Comparison of ENCODE assay signal across 1 cellular context in the genomic region with DNA sequence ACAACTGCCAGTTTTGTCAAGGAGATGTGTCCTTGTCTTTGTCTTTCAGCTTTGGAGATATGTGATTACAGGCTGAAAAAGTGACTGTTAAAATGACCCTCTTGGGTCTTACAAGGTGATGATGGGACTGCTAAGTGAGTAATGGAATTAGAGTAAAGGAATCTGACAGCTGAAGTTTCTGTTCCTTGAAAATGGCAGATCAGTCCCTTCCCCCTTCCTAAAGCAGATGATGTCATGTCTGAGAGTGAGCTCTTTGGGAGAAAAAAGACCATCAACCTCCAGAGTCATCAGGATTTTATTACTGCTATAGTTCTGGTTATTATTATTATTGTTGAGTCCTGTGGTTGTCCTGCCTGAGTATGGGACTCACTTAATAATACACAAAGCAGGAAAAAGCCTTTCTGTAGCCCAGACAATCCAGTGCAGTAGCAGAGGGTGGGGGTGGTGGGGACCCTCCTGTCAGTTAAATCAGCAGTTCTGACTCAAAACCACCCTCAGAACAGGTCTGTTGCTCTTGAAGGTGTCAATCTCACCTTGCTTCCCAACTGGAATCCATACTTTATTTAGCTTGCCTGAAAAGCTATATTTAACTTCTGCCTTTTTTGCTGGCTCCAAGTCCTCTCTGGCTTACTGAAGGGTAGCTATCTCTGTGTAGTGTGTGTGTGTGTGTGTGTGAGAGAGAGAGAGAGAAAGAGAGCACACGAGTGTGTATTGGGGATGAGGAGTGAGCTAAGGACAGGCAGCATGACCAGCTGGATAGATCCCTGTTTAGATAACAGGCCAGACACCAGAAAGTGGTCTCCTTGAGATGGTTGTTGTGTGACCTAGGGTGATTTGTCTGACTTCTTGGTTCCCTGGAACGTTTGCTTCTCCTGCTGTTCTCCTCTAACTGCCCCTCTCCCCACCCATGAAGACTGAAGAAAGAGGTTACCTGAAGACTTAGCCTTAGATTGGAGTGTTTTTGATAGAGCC.
TF ChIP-seq lines count a peak whose summit lies in the region.

No MANE protein-coding gene starts in this region.

TF ChIP-seq in HepG2, 621 proteins besides CTCF, POLR2A, EP300 and RAD21:
- peak; percentile 46; the same call in 1 of the 2 replicates for TF ChIP-seq ATF7 (IDR thresholded peaks at IDR 0.05)
- TF ChIP-seq ATF7 (CRISPR knock-in tag; IDR thresholded peaks at IDR 0.05): no peak
- 0 out of 2 replicates have a peak, but pooled peaks have one; percentile 8 for TF ChIP-seq CREB1 (IDR thresholded peaks at IDR 0.05)
- no peak for TF ChIP-seq CREB1 (CRISPR knock-in tag; IDR thresholded peaks at IDR 0.05)
- no peak for TF ChIP-seq ASH2L (IDR thresholded peaks at IDR 0.05; ENCODE audit: insufficient read length, low read depth, low read length)
